In the genomic region with DNA sequence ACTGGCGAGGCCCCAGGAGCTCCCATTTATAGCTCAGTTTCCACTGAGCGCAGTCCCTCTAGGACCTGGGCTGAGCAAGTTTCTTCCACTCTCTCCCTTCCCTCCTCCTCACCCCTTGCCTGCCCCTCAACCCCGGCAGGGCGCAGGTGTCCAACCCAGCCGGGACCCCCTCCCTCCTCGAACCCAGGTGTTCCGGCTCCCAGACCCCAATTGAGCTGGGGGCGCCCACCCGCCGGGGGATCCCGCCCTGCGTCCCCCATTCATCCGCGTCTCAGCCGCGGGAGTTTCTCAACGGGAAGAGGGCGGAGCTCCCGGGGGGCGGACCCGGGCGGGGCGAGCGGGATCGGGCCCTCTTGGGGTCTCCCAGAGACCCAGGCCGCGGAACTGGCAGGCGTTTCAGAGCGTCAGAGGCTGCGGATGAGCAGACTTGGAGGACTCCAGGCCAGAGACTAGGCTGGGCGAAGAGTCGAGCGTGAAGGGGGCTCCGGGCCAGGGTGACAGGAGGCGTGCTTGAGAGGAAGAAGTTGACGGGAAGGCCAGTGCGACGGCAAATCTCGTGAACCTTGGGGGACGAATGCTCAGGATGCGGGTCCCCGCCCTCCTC, we compare ENCODE assay signal across 9 cellular contexts. TPM values are rescaled to one million over a fixed set of nuclear protein-coding genes. Genes with fewer than 3 reads are reported as not detected.
DNase-seq lines count a peak whose midpoint lies in the region; ATAC-seq and TF ChIP-seq lines count a peak whose summit lies in the region.
"Had no signal": no experiment of that assay in that cellular context is flagged by ENCODE, and none has a peak within 500 bp of the region (broad histone marks: within the 10 kb centered on the region; RNA-seq: fewer than 3 reads in every experiment).

A gene (plus strand): TSS at position 366 of the 604 bp plus-strand sequence. CDS start 209 bp downstream, at position 575.

- no peaks in the 10 kb centered on the region for H3K9me3 Mint-ChIP-seq in MCF 10A (ENCODE audit: unreplicated experiment)

- no peak for TF ChIP-seq CTCF in GM12864 (IDR thresholded peaks at IDR 0.05; ENCODE audit: low read depth, low read length, missing control alignments)
- no peak for TF ChIP-seq CTCF in MCF 10A (IDR thresholded peaks at IDR 0.05; ENCODE audit: unreplicated experiment)
- TF ChIP-seq CTCF in lung (IDR thresholded peaks at IDR 0.05; ENCODE audit: control extremely low read depth, extremely low read depth) = no peak
- TF ChIP-seq CTCF in tibial artery (IDR thresholded peaks at IDR 0.05) = no peak

- H3K4me1 ChIP-seq in lung (ENCODE audit: control insufficient read depth in 2 of 2, insufficient read depth in 2 of 2, low read length in 2 of 2) (peaks cover 0 to 8% of the 10 kb centered on the region in 2 donors), tibial artery (peaks cover 0 to 17% (median 12%) of the 10 kb centered on the region in 4 donors)

- H3K4me3 Mint-ChIP-seq in MCF 10A (ENCODE audit: unreplicated experiment) = peak within 1 kb of the TSS; percentile 47

- peaks cover 44% of the 10 kb centered on the region for H3K27me3 Mint-ChIP-seq in MCF 10A (ENCODE audit: insufficient read depth, unreplicated experiment)

- peaks cover 5% of the 10 kb centered on the region for H3K27me3 ChIP-seq in lung (ENCODE audit: control insufficient read depth, insufficient read depth)
- H3K27me3 ChIP-seq in tibial artery = peaks cover 9 to 88% of the 10 kb centered on the region in 2 donors

- H3K36me3 ChIP-seq in lung (ENCODE audit: control insufficient read depth in 2 of 2, insufficient read depth in 2 of 2, low read length in 2 of 2) (no peaks in the 10 kb centered on the region), tibial artery (no peaks in the 10 kb centered on the region)

- BruUV-seq in MCF 10A (replicated peaks; lab: Mats Ljungman, UMichigan) = no TSS peak

- no peaks in the 10 kb centered on the region for H3K36me3 Mint-ChIP-seq in MCF 10A (ENCODE audit: insufficient read depth, unreplicated experiment)

- ATAC-seq in lung (ENCODE audit: insufficient read depth, low FRiP score) = no peak

- POLR2A ChIA-PET in MCF 10A (lab: Yijun Ruan, JAX) = interaction anchor here (0.9 to 1.3 kb wide), 2 partner anchors 12 to 23 kb away, joined by 3 read pairs; a partner anchor contains a TSS

- no peak within 1 kb of the TSS for H3K27ac ChIP-seq in lung (ENCODE audit: low read depth in 1 of 2, low read length in 1 of 2)
- no peak within 1 kb of the TSS for H3K27ac ChIP-seq in tibial artery

- H3K4me3 ChIP-seq in GM12864 (ENCODE audit: low read depth, low read length) (peak within 1 kb of the TSS; percentile 41), lung (peak within 1 kb of the TSS; percentile 16), tibial artery (peak within 1 kb of the TSS; percentile 27 to 43)

- no peak for DNase-seq in GM12864 (ENCODE audit: low read depth)
- DNase-seq in NOMO-1 treated with DMSO at 0.1 percent for 48 hours (lab: John Stamatoyannopoulos, UW; ENCODE audit: unreplicated experiment) = peak; percentile 46
- no peak for DNase-seq in MCF 10A (ENCODE audit: unreplicated experiment)
- DNase-seq in lung (ENCODE audit: low spot score) = no peak
- no peak for DNase-seq in tibial artery
- no peak for DNase-seq in NCI-H2196 treated with DMSO at 0.1 percent for 48 hours (lab: John Stamatoyannopoulos, UW; ENCODE audit: unreplicated experiment)
- DNase-seq in NCI-H2081 treated with DMSO at 0.1 percent for 48 hours (lab: John Stamatoyannopoulos, UW) = no peak
- DNase-seq in cerebellar cortex (ENCODE audit: low spot score) = no peak

- CTCF ChIA-PET in MCF 10A (lab: Yijun Ruan, JAX) = no interaction called here

- H3K4me1 Mint-ChIP-seq in MCF 10A (ENCODE audit: insufficient read depth, unreplicated experiment) = no peaks in the 10 kb centered on the region

- intact Hi-C loops in MCF 10A (cut with micrococcal nuclease) (no loop called here), tibial artery (cut with DNase I; ENCODE audit: low total_unique reads) (no loop called here)

- 1% methylated on average over 42 of the region's 42 CpGs for WGBS in lung, 2 donors

- no peak within 1 kb of the TSS for H3K27ac Mint-ChIP-seq in MCF 10A (ENCODE audit: low read depth, unreplicated experiment)

- H3K9me3 ChIP-seq in lung (ENCODE audit: control insufficient read depth in 2 of 2, insufficient read depth in 1 of 2, low read length in 1 of 2) = peaks cover 0 to 4% of the 10 kb centered on the region in 2 donors
- peaks cover 0 to 8% (median 0%) of the 10 kb centered on the region in 3 donors for H3K9me3 ChIP-seq in tibial artery

RNA-seq across cellular contexts. Expression of the gene that starts here (rescaled TPM):
- not detected in 2 replicates for total RNA-seq in MCF 10A (2022)
- total RNA-seq in lung = 1 to 10 TPM in 1 of 2 donors, not detected in 1; 1.2 TPM
- polyA plus RNA-seq in lung = under 1 TPM; 0.04 to 0.10 TPM
- total RNA-seq: renal cortical epithelial cell had no signal
